In genomic region chr11:122748968-122749687, GRCh38 we compare ENCODE assay signal across 8 cellular contexts.
DNase-seq lines count a peak whose midpoint lies in the region; ATAC-seq, FAIRE-seq and TF ChIP-seq lines count a peak whose summit lies in the region.

No MANE protein-coding gene starts in this region.

- H3K9me3 Mint-ChIP-seq in WTC11, result no peaks in the 10 kb centered on the region

- H3K27ac Mint-ChIP-seq in WTC11, result no peak overlapping the region

- ATAC-seq in HG02759 (IDR thresholded peaks at IDR 0.05; ENCODE audit: unreplicated experiment), result peak; percentile 76
- no peak for ATAC-seq in WTC11

- H3K27me3 Mint-ChIP-seq in WTC11 (ENCODE audit: low read depth), result no peaks in the 10 kb centered on the region

- H3K36me3 Mint-ChIP-seq in WTC11, result no peaks in the 10 kb centered on the region

- POLR2A ChIA-PET in WTC11 (lab: Charles Lee), result no interaction called here

- DNase-seq in GM18507 (ENCODE audit: extremely low spot score, insufficient read length, low read depth) (peak; percentile 33), NCI-H526 treated with DMSO at 0.1 percent for 48 hours (lab: John Stamatoyannopoulos, UW) (peak; percentile 96), inferior parietal cortex (ENCODE audit: extremely low spot score) (peak; percentile 60), NCI-H2227 treated with DMSO at 0.1 percent for 48 hours (lab: John Stamatoyannopoulos, UW) (no peak), WTC11 (ENCODE audit: low spot score) (no peak)
- DNase-seq in activated effector memory CD4-positive, alpha-beta T cell treated with Interleukin-2 at 50 U/mL for 16 hours, result peak; percentile 37
- DNase-seq in stimulated activated CD8-positive, alpha-beta memory T cell treated with anti-CD3 and anti-CD28 coated beads, Interleukin-4, amount 100 ng/mL, for 48 hours, result peak; percentile 68

- H3K4me1 Mint-ChIP-seq in WTC11, result no peaks in the 10 kb centered on the region

- peak; percentile 95 for FAIRE-seq in GM18507 (lab: Jason Lieb, UNC)

- no peak overlapping the region for H3K4me3 Mint-ChIP-seq in WTC11

- no peak for TF ChIP-seq CTCF in WTC11 (IDR thresholded peaks at IDR 0.05)

- CTCF ChIA-PET in WTC11 (lab: Charles Lee), result interaction anchor here (1.1 kb wide), 2 partner anchors 9 to 120 kb away, joined by 3 to 4 read pairs; no protein-coding TSS in a partner anchor

TF ChIP-seq in WTC11, 78 proteins besides CTCF, POLR2A, EP300 and RAD21:
- TF ChIP-seq OVOL2 (CRISPR knock-in tag; IDR thresholded peaks at IDR 0.05; ENCODE audit: borderline replicate concordance) (no peak), E2F4 (CRISPR knock-in tag; IDR thresholded peaks at IDR 0.05; ENCODE audit: borderline replicate concordance, low read depth) (no peak), CREM (CRISPR knock-in tag; IDR thresholded peaks at IDR 0.05) (no peak), CDX4 (CRISPR knock-in tag; IDR thresholded peaks at IDR 0.05; ENCODE audit: borderline replicate concordance) (no peak), JUN (CRISPR knock-in tag; IDR thresholded peaks at IDR 0.05) (no peak), ZNF232 (CRISPR knock-in tag; IDR thresholded peaks at IDR 0.05) (no peak), JAZF1 (CRISPR knock-in tag; IDR thresholded peaks at IDR 0.05) (no peak), HMGXB4 (CRISPR knock-in tag; IDR thresholded peaks at IDR 0.05) (no peak), ZBTB43 (CRISPR knock-in tag; IDR thresholded peaks at IDR 0.05) (no peak), MXD4 (CRISPR knock-in tag; IDR thresholded peaks at IDR 0.05; ENCODE audit: borderline replicate concordance) (no peak)
TF ChIP-seq in WTC11: peak in this region for 0.

Comparison
In these comparisons a context has a peak if more than half of its experiments do, and no peak if none do; other contexts are left out.
1. DNase-seq: peak in GM18507 (single experiment), NCI-H526 treated with DMSO at 0.1 percent for 48 hours (single experiment), activated effector memory CD4-positive, alpha-beta T cell treated with Interleukin-2 at 50 U/mL for 16 hours (single experiment), inferior parietal cortex (single experiment) and stimulated activated CD8-positive, alpha-beta memory T cell treated with anti-CD3 and anti-CD28 coated beads, Interleukin-4, amount 100 ng/mL, for 48 hours (single experiment); none in NCI-H2227 treated with DMSO at 0.1 percent for 48 hours (single experiment) and WTC11 (single experiment).